20 cellular contexts compared by ENCODE assay signal in the genomic region with DNA sequence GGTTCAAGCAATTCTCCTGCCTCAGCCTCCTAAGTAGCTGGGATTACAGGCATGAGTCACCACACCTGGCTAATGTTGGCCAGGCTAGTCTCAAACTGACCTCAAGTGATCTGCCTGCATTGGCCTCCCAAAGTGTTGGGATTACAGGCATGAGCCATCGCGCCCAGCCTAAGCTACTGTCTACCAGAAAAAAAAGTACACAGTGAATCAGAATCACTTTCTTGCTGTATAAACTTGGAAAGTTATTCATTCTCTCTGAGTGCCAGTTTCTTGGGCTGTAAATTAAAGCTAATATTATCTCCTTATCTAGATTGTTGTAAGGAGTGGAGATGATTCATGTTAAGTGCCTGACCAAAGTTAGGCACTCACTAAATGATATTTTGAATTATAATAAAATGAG.
DNase-seq lines count a peak whose midpoint lies in the region; ATAC-seq and TF ChIP-seq lines count a peak whose summit lies in the region.
"Had no signal": no experiment of that assay in that cellular context is flagged by ENCODE, and none has a peak within 500 bp of the region (broad histone marks: within the 10 kb centered on the region; RNA-seq: fewer than 3 reads in every experiment).

No MANE protein-coding gene starts in this region.

- no peak for TF ChIP-seq EP300 in esophagus muscularis mucosa (IDR thresholded peaks at IDR 0.05)

- H3K4me3 ChIP-seq in RWPE2 (ENCODE audit: severe bottlenecking): no peak overlapping the region
- no peak overlapping the region for H3K4me3 ChIP-seq in esophagus muscularis mucosa
- H3K4me3 ChIP-seq: cardiac muscle cell, GM23338, spleen had no signal

- H3K9me3 ChIP-seq in RWPE2 (ENCODE audit: severe bottlenecking): peaks cover 3% of the 10 kb centered on the region
- peaks cover 0 to 3% (median 0%) of the 10 kb centered on the region in 4 donors for H3K9me3 ChIP-seq in esophagus muscularis mucosa

- H3K27me3 ChIP-seq in RWPE2 (ENCODE audit: insufficient read depth, poor library complexity, severe bottlenecking) (no peaks in the 10 kb centered on the region), esophagus muscularis mucosa (no peaks in the 10 kb centered on the region)
- H3K27me3 ChIP-seq: cardiac muscle cell, spleen had no signal

- H3K36me3 Mint-ChIP-seq in osteocyte (ENCODE audit: unreplicated experiment): peaks cover 4% of the 10 kb centered on the region
- no peaks in the 10 kb centered on the region for H3K36me3 Mint-ChIP-seq in activated naive CD4-positive, alpha-beta T cell treated with anti-CD3 and anti-CD28 coated beads for 36 hours (ENCODE audit: low read depth)
- no peaks in the 10 kb centered on the region for H3K36me3 Mint-ChIP-seq in activated naive CD4-positive, alpha-beta T cell treated with anti-CD3 and anti-CD28 coated beads, Interleukin-2, amount 50 U/mL, for 72 hours
- H3K36me3 Mint-ChIP-seq: activated naive CD8-positive, alpha-beta T cell; natural killer cell had no signal

- H3K9me3 Mint-ChIP-seq in osteocyte (ENCODE audit: unreplicated experiment): peaks cover 11% of the 10 kb centered on the region
- no peaks in the 10 kb centered on the region for H3K9me3 Mint-ChIP-seq in activated naive CD4-positive, alpha-beta T cell treated with anti-CD3 and anti-CD28 coated beads for 36 hours
- H3K9me3 Mint-ChIP-seq in activated naive CD4-positive, alpha-beta T cell treated with anti-CD3 and anti-CD28 coated beads, Interleukin-2, amount 50 U/mL, for 72 hours: peaks cover 0 to 3% of the 10 kb centered on the region in 2 donors

- CTCF ChIA-PET in activated naive CD4-positive, alpha-beta T cell treated with anti-CD3 and anti-CD28 coated beads for 36 hours (lab: Charles Lee): interaction anchor here (0.6 to 0.7 kb wide), 2 partner anchors 283 to 822 kb away, joined by 3 read pairs; no protein-coding TSS in a partner anchor

- no peak overlapping the region for H3K4me3 Mint-ChIP-seq in osteocyte (ENCODE audit: unreplicated experiment)
- H3K4me3 Mint-ChIP-seq in activated naive CD4-positive, alpha-beta T cell treated with anti-CD3 and anti-CD28 coated beads for 36 hours: no peak overlapping the region
- H3K4me3 Mint-ChIP-seq: activated naive CD8-positive, alpha-beta T cell; B cell; GM23338; natural killer cell had no signal

- peak; percentile 51 for ATAC-seq in RWPE2 (ENCODE audit: low read depth)
- no peak for ATAC-seq in activated naive CD4-positive, alpha-beta T cell treated with anti-CD3 and anti-CD28 coated beads, Interleukin-2, amount 50 U/mL, for 72 hours
- ATAC-seq: GM23338, natural killer cell had no signal

- no peaks in the 10 kb centered on the region for H3K27me3 Mint-ChIP-seq in osteocyte (ENCODE audit: unreplicated experiment)
- H3K27me3 Mint-ChIP-seq in activated naive CD4-positive, alpha-beta T cell treated with anti-CD3 and anti-CD28 coated beads for 36 hours (ENCODE audit: low read depth): peaks cover 5% of the 10 kb centered on the region
- H3K27me3 Mint-ChIP-seq: progenitor cell of endocrine pancreas had no signal

- H3K36me3 ChIP-seq in RWPE2 (ENCODE audit: low read depth) (no peaks in the 10 kb centered on the region), esophagus muscularis mucosa (no peaks in the 10 kb centered on the region)
- H3K36me3 ChIP-seq: cardiac muscle cell, spleen had no signal

- no peak for TF ChIP-seq CTCF in RWPE2 (IDR thresholded peaks at IDR 0.05; ENCODE audit: poor library complexity, severe bottlenecking)
- no peak for TF ChIP-seq CTCF in esophagus muscularis mucosa (IDR thresholded peaks at IDR 0.05)
- TF ChIP-seq CTCF in osteocyte (IDR thresholded peaks at IDR 0.05): no peak

- intact Hi-C loops in esophagus muscularis mucosa (cut with DNase I): no loop called here
- intact Hi-C loops in activated naive CD4-positive, alpha-beta T cell treated with anti-CD3 and anti-CD28 coated beads for 36 hours (cut with micrococcal nuclease): no loop called here

- WGBS in esophagus muscularis mucosa: 60% methylated on average over 2 of the region's 2 CpGs

- peak overlapping the region; percentile 53 for H3K27ac Mint-ChIP-seq in osteocyte (ENCODE audit: unreplicated experiment)
- no peak overlapping the region for H3K27ac Mint-ChIP-seq in activated naive CD4-positive, alpha-beta T cell treated with anti-CD3 and anti-CD28 coated beads for 36 hours
- H3K27ac Mint-ChIP-seq in activated naive CD4-positive, alpha-beta T cell treated with anti-CD3 and anti-CD28 coated beads, Interleukin-2, amount 50 U/mL, for 72 hours: no peak overlapping the region
- H3K27ac Mint-ChIP-seq: activated naive CD8-positive, alpha-beta T cell; B cell; GM23338; natural killer cell; progenitor cell of endocrine pancreas had no signal

- H3K27ac ChIP-seq in RWPE2 (ENCODE audit: poor library complexity, severe bottlenecking) (no peak overlapping the region), esophagus muscularis mucosa (replicated peaks in 1 of 4) (peak overlapping the region; percentile 58 to 66 (median 66))
- H3K27ac ChIP-seq: cardiac muscle cell, spleen had no signal

- peaks cover 8% of the 10 kb centered on the region for H3K4me1 Mint-ChIP-seq in osteocyte (ENCODE audit: unreplicated experiment)
- no peaks in the 10 kb centered on the region for H3K4me1 Mint-ChIP-seq in activated naive CD4-positive, alpha-beta T cell treated with anti-CD3 and anti-CD28 coated beads for 36 hours (ENCODE audit: low read depth)
- H3K4me1 Mint-ChIP-seq: B cell, GM23338, natural killer cell had no signal

- DNase-seq in GM03348 (ENCODE audit: low spot score) (peak; percentile 9), RWPE2 (ENCODE audit: low spot score) (no peak), esophagus muscularis mucosa (ENCODE audit: extremely low spot score) (no peak), osteocyte (ENCODE audit: extremely low spot score, unreplicated experiment) (no peak), cerebellar cortex (ENCODE audit: low spot score) (no peak), NOMO-1 treated with dmso at 0.1 percent for 144 hours (lab: John Stamatoyannopoulos, UW; ENCODE audit: unreplicated experiment) (no peak)
- DNase-seq in activated naive CD4-positive, alpha-beta T cell treated with anti-CD3 and anti-CD28 coated beads for 36 hours: no peak
- DNase-seq in activated naive CD4-positive, alpha-beta T cell treated with anti-CD3 and anti-CD28 coated beads, Interleukin-2, amount 50 U/mL, for 72 hours (ENCODE audit: low spot score in 2 of 2): no peak
- DNase-seq: activated CD4-positive, CD25-positive, alpha-beta regulatory T cell; activated T-cell treated with anti-CD3 and anti-CD28 coated beads, Interleukin-2, amount 50 U/mL, for 48 hours; natural killer cell; NCI-H1930; SHP77; spleen; T-helper 2 cell had no signal

- no peak for TF ChIP-seq POLR2A in esophagus muscularis mucosa (IDR thresholded peaks at IDR 0.05; ENCODE audit: low read depth)

- H3K4me1 ChIP-seq in RWPE2 (ENCODE audit: insufficient read depth, poor library complexity, severe bottlenecking) (no peaks in the 10 kb centered on the region), esophagus muscularis mucosa (peaks cover 27 to 49% (median 42%) of the 10 kb centered on the region in 4 donors)
- H3K4me1 ChIP-seq: spleen had no signal
